In the genomic region with DNA sequence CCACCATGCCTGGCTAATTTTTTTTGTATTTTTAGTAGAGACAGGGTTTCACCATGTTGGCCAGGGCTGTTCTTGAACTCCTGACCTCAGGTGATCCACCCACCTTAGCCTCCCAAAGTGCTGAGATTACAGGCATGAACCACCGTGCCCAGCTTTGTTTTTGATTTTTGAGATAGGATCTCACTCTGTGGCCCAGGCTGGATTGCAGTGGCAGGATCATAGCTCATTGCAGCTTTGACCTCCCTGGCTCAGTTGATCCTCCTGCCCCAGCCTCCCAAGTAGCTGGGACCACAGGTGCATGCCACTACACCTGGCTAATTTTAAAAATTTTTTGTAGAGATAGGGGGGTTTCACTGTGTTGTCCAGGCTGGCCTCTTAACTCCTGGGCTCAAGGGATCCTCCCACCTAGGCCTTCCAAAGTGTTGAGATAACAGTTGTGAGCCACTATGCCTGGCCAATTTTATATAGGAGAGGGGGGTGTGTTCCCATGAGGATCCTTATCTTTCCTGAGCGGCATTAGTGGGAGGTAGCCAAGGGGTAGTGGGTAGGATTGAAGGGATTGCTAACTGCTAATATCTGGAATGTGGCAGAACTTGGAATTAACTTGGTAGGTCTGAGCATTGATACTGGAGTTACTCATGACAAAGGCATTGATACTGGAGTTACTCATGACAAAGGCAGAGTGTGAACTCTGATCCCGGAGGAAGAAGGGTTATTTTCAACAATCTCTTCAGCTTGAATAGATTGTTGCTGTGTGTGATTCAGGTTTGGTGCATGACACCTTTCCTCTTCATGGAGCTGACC, we compare ENCODE assay signal across 8 cellular contexts. TPM values are rescaled to one million over a fixed set of nuclear protein-coding genes. Genes with fewer than 3 reads are reported as not detected.
DNase-seq lines count a peak whose midpoint lies in the region.

No MANE protein-coding gene starts in this region.

- H3K4me1 Mint-ChIP-seq in activated naive CD4-positive, alpha-beta T cell treated with anti-CD3 and anti-CD28 coated beads, Interleukin-2, amount 10 ng/mL, durations not matched to agents 7 days and 5 days, result peaks cover 43% of the 10 kb centered on the region
- peaks cover 41% of the 10 kb centered on the region for H3K4me1 Mint-ChIP-seq in activated naive CD8-positive, alpha-beta T cell (ENCODE audit: low read depth)

- H3K27ac ChIP-seq in temporal lobe (ENCODE audit: low read depth, low read length), result peak overlapping the region; percentile 72

- H3K27ac Mint-ChIP-seq in activated naive CD4-positive, alpha-beta T cell treated with anti-CD3 and anti-CD28 coated beads, Interleukin-2, amount 10 ng/mL, durations not matched to agents 7 days and 5 days, result peak overlapping the region; percentile 98
- peak overlapping the region; percentile 99 for H3K27ac Mint-ChIP-seq in activated naive CD8-positive, alpha-beta T cell

- H3K27me3 Mint-ChIP-seq in activated naive CD4-positive, alpha-beta T cell treated with anti-CD3 and anti-CD28 coated beads, Interleukin-2, amount 10 ng/mL, durations not matched to agents 7 days and 5 days, result no peaks in the 10 kb centered on the region
- H3K27me3 Mint-ChIP-seq in activated naive CD8-positive, alpha-beta T cell, result no peaks in the 10 kb centered on the region

- peak overlapping the region; percentile 98 for H3K4me3 Mint-ChIP-seq in activated naive CD4-positive, alpha-beta T cell treated with anti-CD3 and anti-CD28 coated beads, Interleukin-2, amount 10 ng/mL, durations not matched to agents 7 days and 5 days
- H3K4me3 Mint-ChIP-seq in activated naive CD8-positive, alpha-beta T cell, result peak overlapping the region; percentile 100

- CTCF ChIA-PET in activated naive CD4-positive, alpha-beta T cell treated with anti-CD3 and anti-CD28 coated beads, Interleukin-2, amount 10 ng/mL, durations not matched to agents 7 days and 5 days (lab: Charles Lee), result interaction anchor here (0.8 to 4.4 kb wide), 3 partner anchors 19 to 141 kb away, joined by 3 to 20 read pairs (median 3); a partner anchor contains a TSS

- no peaks in the 10 kb centered on the region for H3K9me3 Mint-ChIP-seq in activated naive CD4-positive, alpha-beta T cell treated with anti-CD3 and anti-CD28 coated beads, Interleukin-2, amount 10 ng/mL, durations not matched to agents 7 days and 5 days
- H3K9me3 Mint-ChIP-seq in activated naive CD8-positive, alpha-beta T cell (ENCODE audit: low read depth), result no peaks in the 10 kb centered on the region

- H3K36me3 Mint-ChIP-seq in activated naive CD4-positive, alpha-beta T cell treated with anti-CD3 and anti-CD28 coated beads, Interleukin-2, amount 10 ng/mL, durations not matched to agents 7 days and 5 days, result peaks cover 51% of the 10 kb centered on the region
- H3K36me3 Mint-ChIP-seq in activated naive CD8-positive, alpha-beta T cell, result peaks cover 22% of the 10 kb centered on the region

- DNase-seq in activated naive CD4-positive, alpha-beta T cell treated with anti-CD3 and anti-CD28 coated beads, Interleukin-2, amount 10 ng/mL, durations not matched to agents 7 days and 5 days, result no peak
- no peak for DNase-seq in activated naive CD4-positive, alpha-beta T cell (lab: John Stamatoyannopoulos, UW)
- DNase-seq in iris pigment epithelial cell (ENCODE audit: low read depth), result peak; percentile 56
- no peak for DNase-seq in NCI-H2196 (lab: John Stamatoyannopoulos, UW; ENCODE audit: unreplicated experiment)
- no peak for DNase-seq in retina
- DNase-seq in Kasumi-1 (lab: John Stamatoyannopoulos, UW), result no peak

RNA-seq across cellular contexts. Expression of a gene that starts 1.0 kb away (rescaled TPM):
- 33.4 TPM for total RNA-seq in temporal lobe

RNA-seq across cellular contexts. Expression of a gene that starts 18.3 kb away (rescaled TPM):
- total RNA-seq in temporal lobe, result 8.4 TPM

RNA-seq across cellular contexts. Expression of a gene that starts 31.0 kb away (rescaled TPM):
- 50.2 TPM for total RNA-seq in temporal lobe
